Comparison of ENCODE assay signal across 15 cellular contexts in genomic region chr10:24849051-24849450, GRCh38.
DNase-seq lines count a peak whose midpoint lies in the region; ATAC-seq and TF ChIP-seq lines count a peak whose summit lies in the region.
"Had no signal": no experiment of that assay in that cellular context is flagged by ENCODE, and none has a peak within 500 bp of the region (broad histone marks: within the 10 kb centered on the region; RNA-seq: fewer than 3 reads in every experiment).

No MANE protein-coding gene starts in this region.

- no peak overlapping the region for H3K56ac ChIP-seq in mesendoderm (ENCODE audit: low read length)

- peak overlapping the region; percentile 44; the same call in 1 of the 2 replicates for H3K4me3 ChIP-seq in PC-3 (ENCODE audit: low read length)
- H3K4me3 ChIP-seq in epithelial cell of esophagus (ENCODE audit: low read length), result peak overlapping the region; percentile 11
- H3K4me3 ChIP-seq in neuron (ENCODE audit: low read length), result peak overlapping the region; percentile 22
- H3K4me3 ChIP-seq in mesendoderm (ENCODE audit: low read length), result no peak overlapping the region

- ATAC-seq in PC-3 (no peak), SK-N-SH treated with all-trans-retinoic acid at 6 μM for 48 hours (no peak)

- H2BK5ac ChIP-seq in mesendoderm (ENCODE audit: low read length), result no peak overlapping the region

- peaks cover 29% of the 10 kb centered on the region for H3K4me1 ChIP-seq in PC-3 (ENCODE audit: insufficient read depth, low read length)
- peaks cover 56% of the 10 kb centered on the region for H3K4me1 ChIP-seq in neuron (ENCODE audit: insufficient read depth, low read length)
- no peaks in the 10 kb centered on the region for H3K4me1 ChIP-seq in mesendoderm (ENCODE audit: control insufficient read depth, low read depth, low read length)

- no peak overlapping the region for H3K27ac Mint-ChIP-seq in Calu3 (ENCODE audit: unreplicated experiment)
- H3K27ac Mint-ChIP-seq: activated CD4-positive, alpha-beta T cell treated with anti-CD3 and anti-CD28 coated beads, Interleukin-2, amount 10 ng/mL, durations not matched to agents 24 days and 14 days; activated T-cell treated with anti-CD3 and anti-CD28 coated beads, Interleukin-2, amount 50 U/mL, for 24 hours; H9 had no signal

- H3K4ac ChIP-seq in mesendoderm (ENCODE audit: low read depth, low read length), result no peak overlapping the region

- H3K9me3 Mint-ChIP-seq in Calu3 (ENCODE audit: low read depth, unreplicated experiment), result no peaks in the 10 kb centered on the region
- H3K9me3 Mint-ChIP-seq: activated T-cell treated with anti-CD3 and anti-CD28 coated beads, Interleukin-2, amount 50 U/mL, for 24 hours; H9 had no signal

- H3K79me2 ChIP-seq in PC-3 (ENCODE audit: low read length) (no peaks in the 10 kb centered on the region), mesendoderm (ENCODE audit: control insufficient read depth, insufficient read depth, low read length) (no peaks in the 10 kb centered on the region)

- H2AK5ac ChIP-seq in mesendoderm (ENCODE audit: low read length), result no peak overlapping the region

- H3K4me2 ChIP-seq in PC-3 (ENCODE audit: low read length), result peak overlapping the region; percentile 79
- no peak overlapping the region for H3K4me2 ChIP-seq in mesendoderm (ENCODE audit: low read length)

- no peaks in the 10 kb centered on the region for H3K36me3 Mint-ChIP-seq in Calu3 (ENCODE audit: insufficient read depth, unreplicated experiment)

- intact Hi-C loops in Calu3 (cut with micrococcal nuclease; ENCODE audit: unreplicated experiment), result loop anchor here (5.0 to 10.0 kb wide), 2 partner anchors 124 to 207 kb away; partner anchors contain the start of gene ARHGAP21
- intact Hi-C loops in PC-3 (cut with micrococcal nuclease), result loop anchor here (2.0 to 5.0 kb wide), 2 partner anchors 98 to 124 kb away; no protein-coding TSS in a partner anchor

- H3K9me3 ChIP-seq in PC-3 (ENCODE audit: low read length) (no peaks in the 10 kb centered on the region), neuron (ENCODE audit: low read length) (no peaks in the 10 kb centered on the region)
- H3K9me3 ChIP-seq: esophagus squamous epithelium had no signal

- POLR2A ChIA-PET in PC-3 (lab: Charles Lee; ENCODE audit: unreplicated experiment), result interaction anchor here (0.7 kb wide), 1 partner anchor 46 kb away, joined by 3 read pairs; no protein-coding TSS in a partner anchor

- no peaks in the 10 kb centered on the region for H3F3A ChIP-seq in PC-3 (ENCODE audit: low read length, unreplicated experiment)

- BruUV-seq in Calu3 (replicated peaks; lab: Mats Ljungman, UMichigan), result no TSS peak
- no TSS peak for BruUV-seq in PC-3 (replicated peaks; lab: Mats Ljungman, UMichigan)

- H3K27me3 ChIP-seq in PC-3 (ENCODE audit: low read length), result no peaks in the 10 kb centered on the region
- H3K27me3 ChIP-seq in neuron (ENCODE audit: insufficient read depth, low read length), result no peaks in the 10 kb centered on the region
- H3K27me3 ChIP-seq in mesendoderm (ENCODE audit: insufficient read depth, low read length, poor library complexity), result no peaks in the 10 kb centered on the region
- H3K27me3 ChIP-seq: esophagus squamous epithelium had no signal

- H4K5ac ChIP-seq in mesendoderm (ENCODE audit: low read length), result no peak overlapping the region

- peak overlapping the region; percentile 46 for H3K4me3 Mint-ChIP-seq in Calu3 (ENCODE audit: low read depth, unreplicated experiment)
- H3K4me3 Mint-ChIP-seq: activated CD4-positive, alpha-beta T cell treated with anti-CD3 and anti-CD28 coated beads, Interleukin-2, amount 10 ng/mL, durations not matched to agents 24 days and 14 days; activated T-cell treated with anti-CD3 and anti-CD28 coated beads, Interleukin-2, amount 50 U/mL, for 24 hours; H9 had no signal

- no peak overlapping the region for H3K18ac ChIP-seq in mesendoderm (ENCODE audit: low read length)

- no peaks in the 10 kb centered on the region for H3K79me1 ChIP-seq in mesendoderm (ENCODE audit: low read length)

- DNase-seq in Calu3 (no peak), PC-3 (no peak), epithelial cell of esophagus (ENCODE audit: low read depth) (peak; percentile 63), NCI-H1048 (lab: John Stamatoyannopoulos, UW) (no peak), mesendoderm (no peak)
- DNase-seq in activated naive CD4-positive, alpha-beta T cell treated with anti-CD3 and anti-CD28 coated beads, Interleukin-2, amount 50 U/mL, for 16 hours, result no peak
- DNase-seq: activated CD4-positive, alpha-beta T cell treated with anti-CD3 and anti-CD28 coated beads, Interleukin-2, amount 10 ng/mL, durations not matched to agents 24 days and 14 days; activated T-cell treated with anti-CD3 and anti-CD28 coated beads, Interleukin-2, amount 50 U/mL, for 24 hours; esophagus squamous epithelium; H9; Kasumi-1; stimulated activated CD4-positive, alpha-beta T cell treated with anti-CD3 and anti-CD28 coated beads, Interleukin-15, amount 100 ng/mL, for 24 hours; T-helper 1 cell had no signal

- H3K27me3 Mint-ChIP-seq in Calu3 (ENCODE audit: unreplicated experiment), result no peaks in the 10 kb centered on the region
- H3K27me3 Mint-ChIP-seq: activated T-cell treated with anti-CD3 and anti-CD28 coated beads, Interleukin-2, amount 50 U/mL, for 24 hours had no signal

- H3K36me3 ChIP-seq in PC-3 (ENCODE audit: low read depth, low read length) (no peaks in the 10 kb centered on the region), neuron (ENCODE audit: insufficient read depth, low read length) (no peaks in the 10 kb centered on the region), mesendoderm (ENCODE audit: control insufficient read depth, insufficient read depth, low read length) (no peaks in the 10 kb centered on the region)
- H3K36me3 ChIP-seq: esophagus squamous epithelium had no signal

- no peak for TF ChIP-seq CTCF in Calu3 (IDR thresholded peaks at IDR 0.05; ENCODE audit: unreplicated experiment)
- TF ChIP-seq CTCF in PC-3 (conservative IDR thresholded peaks at IDR 0.05; ENCODE audit: low read depth, low read length), result no peak
- no peak for TF ChIP-seq CTCF in epithelial cell of esophagus (IDR thresholded peaks at IDR 0.05; ENCODE audit: insufficient read depth, low read depth, low read length, missing control alignments)

- H3K9ac ChIP-seq in PC-3 (ENCODE audit: low read length) (peak overlapping the region; percentile 81), mesendoderm (ENCODE audit: low read length) (no peak overlapping the region)

- no peak overlapping the region for H4K8ac ChIP-seq in mesendoderm (ENCODE audit: low read depth, low read length)

- H3K9me2 ChIP-seq in PC-3 (replicated peaks; ENCODE audit: low read length), result no peaks in the 10 kb centered on the region

- H2BK15ac ChIP-seq in mesendoderm (replicated peaks; ENCODE audit: low read depth), result no peak overlapping the region

- no peaks in the 10 kb centered on the region for H4K20me1 ChIP-seq in PC-3 (ENCODE audit: low read length)

- peaks cover 28% of the 10 kb centered on the region for H3K4me1 Mint-ChIP-seq in Calu3 (ENCODE audit: low read depth, unreplicated experiment)

- peak overlapping the region; percentile 98 for H3K27ac ChIP-seq in PC-3 (ENCODE audit: low read length)
- no peak overlapping the region for H3K27ac ChIP-seq in mesendoderm (ENCODE audit: low read depth, low read length)

- no peak overlapping the region for H3K23ac ChIP-seq in mesendoderm (ENCODE audit: low read length)

- peak overlapping the region; percentile 43; the same call in 1 of the 2 replicates for H2AFZ ChIP-seq in PC-3 (ENCODE audit: low read length)
- H2AFZ ChIP-seq in neuron (ENCODE audit: low read depth, low read length), result no peak overlapping the region

- no CpG with 5 or more reads among the region's 6 CpGs for WGBS in mesendoderm (ENCODE audit: extremely low coverage, insufficient coverage, low lambda C conversion rate)

- CTCF ChIA-PET in Calu3 (lab: Charles Lee) (interaction anchor here (0.6 to 2.0 kb wide), 8 partner anchors 9 to 831 kb away, joined by 3 to 5 read pairs (median 4); no protein-coding TSS in a partner anchor), PC-3 (lab: Charles Lee) (interaction anchor here (0.5 to 1.0 kb wide), 2 partner anchors 99 to 1722 kb away, joined by 3 read pairs; no protein-coding TSS in a partner anchor)

- H2BK120ac ChIP-seq in mesendoderm (ENCODE audit: low read depth, low read length), result no peak overlapping the region

TF ChIP-seq in SK-N-SH treated with all-trans-retinoic acid at 6 μM for 48 hours, 23 proteins besides CTCF, POLR2A, EP300 and RAD21:
- TF ChIP-seq ZNF8 (CRISPR knock-in tag; IDR thresholded peaks at IDR 0.05) (no peak), GLIS3 (CRISPR knock-in tag; IDR thresholded peaks at IDR 0.05) (no peak), PPARA (CRISPR knock-in tag; IDR thresholded peaks at IDR 0.05; ENCODE audit: borderline replicate concordance) (no peak), PATZ1 (CRISPR knock-in tag; IDR thresholded peaks at IDR 0.05; ENCODE audit: borderline replicate concordance) (no peak), CREB5 (CRISPR knock-in tag; IDR thresholded peaks at IDR 0.05; ENCODE audit: low read depth) (no peak), ZFP30 (CRISPR knock-in tag; IDR thresholded peaks at IDR 0.05) (no peak)
